Comparison of ENCODE assay signal across 18 cellular contexts in the genomic region with DNA sequence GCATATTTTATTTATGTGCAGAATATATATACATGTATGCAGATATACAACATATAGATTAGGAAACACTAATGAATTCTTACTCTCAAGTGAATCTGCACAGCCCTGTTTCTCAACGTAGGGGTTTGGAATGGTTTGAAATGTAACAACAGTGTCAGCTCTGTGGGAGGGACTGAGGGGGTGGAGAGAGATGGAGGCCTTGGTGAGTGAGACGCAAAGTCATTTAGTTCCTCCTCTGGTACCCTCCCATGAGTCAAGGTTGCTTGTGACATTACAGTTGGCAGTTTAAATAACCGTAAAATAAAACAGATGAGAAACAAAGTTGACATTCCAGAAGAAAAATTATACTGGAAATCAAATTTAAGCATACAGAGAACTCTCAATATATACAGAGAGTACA.
"Had no signal": no experiment of that assay in that cellular context is flagged by ENCODE, and none has a peak within 500 bp of the region (broad histone marks: within the 10 kb centered on the region; RNA-seq: fewer than 3 reads in every experiment).

No MANE protein-coding gene starts in this region.

- H3K27ac ChIP-seq: gastroesophageal sphincter, heart left ventricle, spleen, upper lobe of left lung had no signal

- ATAC-seq: activated T-cell treated with anti-CD3 and anti-CD28 coated beads, Interleukin-2, amount 50 U/mL, for 72 hours; gastroesophageal sphincter; heart left ventricle; T-helper 17 cell had no signal

- DNase-seq: activated CD4-positive, alpha-beta memory T cell treated with anti-CD3 and anti-CD28 coated beads for 36 hours; activated CD4-positive, alpha-beta T cell treated with anti-CD3 and anti-CD28 coated beads for 48 hours; activated effector memory CD4-positive, alpha-beta T cell treated with Interleukin-2 at 50 U/mL for 16 hours; activated naive CD4-positive, alpha-beta T cell treated with anti-CD3 and anti-CD28 coated beads for 36 hours; activated naive CD8-positive, alpha-beta T cell treated with anti-CD3 and anti-CD28 coated beads, Interleukin-2, amount 10 ng/mL, durations not matched to agents 7 days and 5 days; activated T-cell treated with anti-CD3 and anti-CD28 coated beads, Interleukin-2, amount 50 U/mL, for 72 hours; amygdala; effector CD4-positive, alpha-beta T cell; erythroblast; heart left ventricle; posterior cingulate gyrus; spleen; stimulated activated CD4-positive, alpha-beta T cell treated with anti-CD3 and anti-CD28 coated beads, Interleukin-4, amount 100 ng/mL, for 1 hour; stimulated activated naive CD4-positive, alpha-beta T cell; SW 1271; T-helper 17 cell; upper lobe of left lung had no signal

- H3K9me3 ChIP-seq: gastroesophageal sphincter, heart left ventricle, spleen, upper lobe of left lung had no signal

- H3K4me1 ChIP-seq: gastroesophageal sphincter, heart left ventricle, spleen, upper lobe of left lung had no signal

- H3K36me3 ChIP-seq: gastroesophageal sphincter, heart left ventricle, spleen, upper lobe of left lung had no signal

- H3K27me3 ChIP-seq: gastroesophageal sphincter, heart left ventricle, spleen, upper lobe of left lung had no signal

- H3K4me3 ChIP-seq: gastroesophageal sphincter, heart left ventricle, spleen, upper lobe of left lung had no signal
